9 cellular contexts compared by ENCODE assay signal in the genomic region with DNA sequence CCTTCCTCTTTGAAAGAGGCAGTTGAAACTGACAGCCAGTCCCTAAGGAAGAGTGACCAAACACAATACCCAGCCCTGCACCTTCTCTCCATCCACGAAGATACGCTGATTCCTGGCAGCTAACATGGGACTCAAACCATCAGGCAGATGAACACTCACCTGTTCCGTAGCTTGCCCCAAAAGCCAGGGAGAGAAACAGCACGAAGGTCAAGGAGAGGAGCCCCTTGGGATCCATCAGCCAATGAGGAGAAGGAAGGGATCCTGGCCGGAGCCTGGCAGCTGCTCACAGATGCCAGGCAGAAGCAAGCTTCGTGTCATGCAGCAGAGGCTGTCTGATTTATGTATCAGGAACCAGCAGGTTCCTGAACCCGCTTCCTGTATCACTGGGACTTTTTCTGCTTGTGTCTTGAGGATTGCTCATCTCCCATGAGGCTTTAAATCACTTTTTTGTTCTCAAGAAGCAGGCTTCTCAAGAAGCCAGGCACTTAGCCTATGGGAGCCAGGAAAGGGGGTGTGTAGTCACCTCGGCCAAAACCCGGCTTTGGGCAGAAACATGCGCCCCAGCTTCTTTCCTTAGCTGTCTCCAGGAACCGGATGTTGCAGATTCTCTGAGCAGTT. TPM values are rescaled to one million over a fixed set of nuclear protein-coding genes. Genes with fewer than 3 reads are reported as not detected.
DNase-seq lines count a peak whose midpoint lies in the region; ATAC-seq and TF ChIP-seq lines count a peak whose summit lies in the region.
"Had no signal": no experiment of that assay in that cellular context is flagged by ENCODE, and none has a peak within 500 bp of the region (broad histone marks: within the 10 kb centered on the region; RNA-seq: fewer than 3 reads in every experiment).

Gene SLAMF1 (minus strand): TSS at position 334 of the 618 bp plus-strand sequence. CDS start 99 bp downstream, at position 235.

- no peaks in the 10 kb centered on the region for H3K9me3 ChIP-seq in CD8-positive, alpha-beta T cell (ENCODE audit: low read length)
- H3K9me3 ChIP-seq in KOPT-K1 (ENCODE audit: insufficient read depth, low read length, poor library complexity, severe bottlenecking) = no peaks in the 10 kb centered on the region
- H3K9me3 ChIP-seq in subcutaneous abdominal adipose tissue (ENCODE audit: control insufficient read depth in 5 of 5, low read length in 5 of 5) = no peaks in the 10 kb centered on the region

- H3K27me3 Mint-ChIP-seq in CD8-positive, alpha-beta T cell (ENCODE audit: low read depth) = no peaks in the 10 kb centered on the region

- H3K9me3 Mint-ChIP-seq in CD8-positive, alpha-beta T cell = no peaks in the 10 kb centered on the region

- H3K27ac Mint-ChIP-seq in CD8-positive, alpha-beta T cell = peak within 1 kb of the TSS; percentile 88

- CTCF ChIA-PET in CD8-positive, alpha-beta T cell (lab: Charles Lee) = interaction anchor here (0.6 to 4.0 kb wide), 17 partner anchors 9 to 304 kb away, joined by 3 to 21 read pairs (median 4); no protein-coding TSS in a partner anchor

- peak within 1 kb of the TSS; percentile 51 for H3K4me3 ChIP-seq in CD8-positive, alpha-beta T cell (ENCODE audit: low read depth, low read length)
- H3K4me3 ChIP-seq in subcutaneous abdominal adipose tissue (ENCODE audit: low read depth in 1 of 5, low read length in 5 of 5) = peak within 1 kb of the TSS in 3 of 5 donors; percentile 2 to 26 (median 22)

- H3K9ac ChIP-seq in subcutaneous abdominal adipose tissue (ENCODE audit: low read length in 5 of 5) = no peak within 1 kb of the TSS

- peak in 3 of 7 experiments; percentile 34 to 66 (median 44) for DNase-seq in CD8-positive, alpha-beta T cell
- DNase-seq in amniotic epithelial cell (ENCODE audit: low read depth) (peak; percentile 58), anterior cingulate cortex (lab: John Stamatoyannopoulos, UW) (no peak), NCI-H146 treated with DMSO at 0.1 percent for 48 hours (lab: John Stamatoyannopoulos, UW; ENCODE audit: unreplicated experiment) (no peak), NCI-H524 treated with DMSO at 0.1 percent for 48 hours (lab: John Stamatoyannopoulos, UW) (no peak)

- TF ChIP-seq CTCF in CD8-positive, alpha-beta T cell (IDR thresholded peaks at IDR 0.05) = no peak

- H3K27me3 ChIP-seq in CD8-positive, alpha-beta T cell (ENCODE audit: insufficient read depth, low read length) = no peaks in the 10 kb centered on the region
- H3K27me3 ChIP-seq in subcutaneous abdominal adipose tissue (ENCODE audit: control insufficient read depth in 5 of 5, insufficient read depth in 4 of 5, low read length in 5 of 5) = peaks cover 0 to 4% (median 0%) of the 10 kb centered on the region in 5 donors

- no peaks in the 10 kb centered on the region for H3K36me3 ChIP-seq in CD8-positive, alpha-beta T cell (ENCODE audit: insufficient read depth, low read length)
- no peaks in the 10 kb centered on the region for H3K36me3 ChIP-seq in KOPT-K1 (ENCODE audit: insufficient read depth, low read length)
- no peaks in the 10 kb centered on the region for H3K36me3 ChIP-seq in subcutaneous abdominal adipose tissue (ENCODE audit: control insufficient read depth in 5 of 5, insufficient read depth in 5 of 5, low read length in 5 of 5)

- peaks cover 73% of the 10 kb centered on the region for H3K4me1 ChIP-seq in CD8-positive, alpha-beta T cell (ENCODE audit: insufficient read depth, low read length)
- H3K4me1 ChIP-seq in subcutaneous abdominal adipose tissue (ENCODE audit: control insufficient read depth in 5 of 5, insufficient read depth in 5 of 5, low read length in 5 of 5) = peaks cover 0 to 18% (median 8%) of the 10 kb centered on the region in 5 donors

- H3K27ac ChIP-seq in CD8-positive, alpha-beta T cell (ENCODE audit: low read depth, low read length) = peak within 1 kb of the TSS; percentile 57
- H3K27ac ChIP-seq in KOPT-K1 (ENCODE audit: low read depth, low read length, poor library complexity, severe bottlenecking) (peak within 1 kb of the TSS; percentile 68), subcutaneous abdominal adipose tissue (ENCODE audit: low read depth, low read length) (no peak within 1 kb of the TSS)

- H3K4me3 Mint-ChIP-seq in CD8-positive, alpha-beta T cell = peak within 1 kb of the TSS; percentile 87

- H3K4me1 Mint-ChIP-seq in CD8-positive, alpha-beta T cell (ENCODE audit: low read depth) = peaks cover 89% of the 10 kb centered on the region

- peaks cover 12% of the 10 kb centered on the region for H3K36me3 Mint-ChIP-seq in CD8-positive, alpha-beta T cell

- peak; percentile 74 for ATAC-seq in CD8-positive, alpha-beta T cell
- ATAC-seq in GM19455 (IDR thresholded peaks at IDR 0.05; ENCODE audit: unreplicated experiment) = peak; percentile 37
- ATAC-seq: HCT116 had no signal

- intact Hi-C loops in CD8-positive, alpha-beta T cell (cut with DNase I, micrococcal nuclease) = loop anchor here in 1 of 2 experiments (1.0 to 2.0 kb wide), 2 partner anchors 9 to 28 kb away; no protein-coding TSS in a partner anchor

- POLR2A ChIA-PET in CD8-positive, alpha-beta T cell (lab: Charles Lee) = interaction anchor here (0.7 to 1.7 kb wide), 8 partner anchors 9 to 60 kb away, joined by 3 to 11 read pairs (median 4); no protein-coding TSS in a partner anchor

RNA-seq across cellular contexts. Expression of gene SLAMF1, which starts in this region (rescaled TPM):
- total RNA-seq in CD8-positive, alpha-beta T cell = 10 to 100 TPM; 12.8 to 18.6 TPM
